Comparison of ENCODE assay signal across 8 cellular contexts in the genomic region with DNA sequence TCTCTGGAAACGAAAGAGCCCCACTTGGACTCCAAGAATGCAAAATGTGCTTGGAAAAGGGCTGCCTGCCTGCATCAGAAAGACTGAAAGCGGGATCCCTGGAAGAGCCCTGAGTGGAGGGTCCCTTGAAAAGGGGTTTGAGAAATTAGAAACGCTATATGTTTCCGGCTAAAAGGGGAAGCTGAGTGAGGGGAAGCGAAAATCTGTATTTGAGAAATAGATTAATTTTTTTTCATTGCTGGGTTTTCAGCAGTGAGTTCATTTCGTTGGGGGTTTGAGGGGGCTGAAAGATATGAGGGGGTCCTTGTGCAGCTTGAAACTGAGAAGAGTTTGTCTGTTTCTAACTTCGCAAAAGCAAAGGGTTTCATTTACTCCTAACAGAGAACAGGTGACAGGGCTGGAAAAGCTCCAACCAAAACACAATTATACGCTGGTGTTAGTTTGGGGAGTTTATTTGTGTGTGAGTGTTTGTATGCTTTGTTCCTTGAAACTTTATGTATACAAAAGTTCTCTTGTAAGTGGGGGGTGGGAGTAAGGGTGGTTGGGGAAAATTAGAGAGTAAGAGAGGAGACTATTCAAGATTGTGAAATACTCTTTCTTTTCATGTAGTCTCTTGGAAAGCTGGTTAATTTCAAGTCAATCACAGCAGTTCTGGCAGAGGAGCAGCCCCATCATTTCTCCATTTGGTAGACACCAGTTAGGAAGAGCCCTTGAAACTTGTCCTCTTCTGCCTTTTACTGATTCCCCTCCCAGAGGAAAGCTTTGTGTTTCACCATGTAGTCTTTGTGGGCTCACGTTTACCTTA. TPM values are rescaled to one million over a fixed set of nuclear protein-coding genes. Genes with fewer than 3 reads are reported as not detected.
DNase-seq lines count a peak whose midpoint lies in the region; ATAC-seq and TF ChIP-seq lines count a peak whose summit lies in the region.

No MANE protein-coding gene starts in this region.

- no peaks in the 10 kb centered on the region for H3K9me3 ChIP-seq in gastrocnemius medialis

- no peak for TF ChIP-seq POLR2A in gastrocnemius medialis (IDR thresholded peaks at IDR 0.05)

- in situ Hi-C loops in gastrocnemius medialis (cut with MboI; ENCODE audit: low sequenced_read_pairs in 4 of 4), result no loop called here

- H3K4me1 ChIP-seq in gastrocnemius medialis, result no peaks in the 10 kb centered on the region

- intact Hi-C loops in gastrocnemius medialis (cut with DNase I; ENCODE audit: low total_unique reads), result loop anchor here (5.0 kb wide), 1 partner anchor 89 kb away; no protein-coding TSS in a partner anchor

- H3K27me3 ChIP-seq in gastrocnemius medialis, result peaks cover 6 to 33% (median 18%) of the 10 kb centered on the region in 3 donors

- no peaks in the 10 kb centered on the region for H3K36me3 ChIP-seq in gastrocnemius medialis

- TF ChIP-seq CTCF in VCaP (conservative IDR thresholded peaks at IDR 0.05) (no peak), glutamatergic neuron (IDR thresholded peaks at IDR 0.05; ENCODE audit: partially characterized antibody, unreplicated experiment) (no peak), gastrocnemius medialis (IDR thresholded peaks at IDR 0.05 in 4 of 5, conservative IDR thresholded peaks at IDR 0.05 in 1 of 5) (no peak)

- H3K27ac Mint-ChIP-seq in activated T-cell treated with anti-CD3 and anti-CD28 coated beads, Interleukin-2, amount 50 U/mL, for 24 hours, result peak overlapping the region; percentile 92
- H3K27ac Mint-ChIP-seq in glutamatergic neuron (ENCODE audit: unreplicated experiment), result no peak overlapping the region

- H3K4me3 ChIP-seq in gastrocnemius medialis, result peak overlapping the region; percentile 56 to 70 (median 60)

- DNase-seq in activated T-cell treated with anti-CD3 and anti-CD28 coated beads, Interleukin-2, amount 50 U/mL, for 24 hours, result no peak
- DNase-seq in activated T-cell treated with anti-CD3 and anti-CD28 coated beads, Interleukin-2, amount 50 U/mL, for 48 hours, result no peak
- DNase-seq in glutamatergic neuron, result no peak
- DNase-seq in gastrocnemius medialis, result no peak
- DNase-seq in COLO668 (lab: John Stamatoyannopoulos, UW; ENCODE audit: unreplicated experiment), result no peak
- DNase-seq in OCI-M1 (lab: John Stamatoyannopoulos, UW), result no peak

- ATAC-seq in gastrocnemius medialis (no peak), GM18498 (IDR thresholded peaks at IDR 0.05; ENCODE audit: unreplicated experiment) (no peak)

- peak overlapping the region; percentile 99 for H3K4me3 Mint-ChIP-seq in activated T-cell treated with anti-CD3 and anti-CD28 coated beads, Interleukin-2, amount 50 U/mL, for 24 hours
- peak overlapping the region; percentile 97 for H3K4me3 Mint-ChIP-seq in glutamatergic neuron (ENCODE audit: unreplicated experiment)

- H3K27ac ChIP-seq in VCaP (peak overlapping the region; percentile 26; the same call in 1 of the 2 replicates), gastrocnemius medialis (peak overlapping the region in 1 of 4 donors; percentile 26)

- peaks cover 69% of the 10 kb centered on the region for H3K4me1 Mint-ChIP-seq in activated T-cell treated with anti-CD3 and anti-CD28 coated beads, Interleukin-2, amount 50 U/mL, for 24 hours (ENCODE audit: low read depth)
- peaks cover 12% of the 10 kb centered on the region for H3K4me1 Mint-ChIP-seq in glutamatergic neuron (ENCODE audit: low read depth, unreplicated experiment)

- H3K9me3 Mint-ChIP-seq in activated T-cell treated with anti-CD3 and anti-CD28 coated beads, Interleukin-2, amount 50 U/mL, for 24 hours, result no peaks in the 10 kb centered on the region
- no peaks in the 10 kb centered on the region for H3K9me3 Mint-ChIP-seq in glutamatergic neuron (ENCODE audit: unreplicated experiment)

- peaks cover 71% of the 10 kb centered on the region for H3K36me3 Mint-ChIP-seq in activated T-cell treated with anti-CD3 and anti-CD28 coated beads, Interleukin-2, amount 50 U/mL, for 24 hours (ENCODE audit: low read depth)
- no peaks in the 10 kb centered on the region for H3K36me3 Mint-ChIP-seq in glutamatergic neuron (ENCODE audit: unreplicated experiment)

- no peaks in the 10 kb centered on the region for H3K27me3 Mint-ChIP-seq in activated T-cell treated with anti-CD3 and anti-CD28 coated beads, Interleukin-2, amount 50 U/mL, for 24 hours
- H3K27me3 Mint-ChIP-seq in glutamatergic neuron (ENCODE audit: unreplicated experiment), result peaks cover 10% of the 10 kb centered on the region

RNA-seq across cellular contexts. Expression of gene TNFAIP8, which starts 0.8 kb away (rescaled TPM):
- total RNA-seq in glutamatergic neuron (ENCODE audit: unreplicated experiment) (2.5 TPM), gastrocnemius medialis (1 to 10 TPM in 3 of 4 donors, under 1 TPM in 1; 0.20 to 5.8 (median 2.0) TPM)
